ENCODE assay signal across 15 cellular contexts in the genomic region with DNA sequence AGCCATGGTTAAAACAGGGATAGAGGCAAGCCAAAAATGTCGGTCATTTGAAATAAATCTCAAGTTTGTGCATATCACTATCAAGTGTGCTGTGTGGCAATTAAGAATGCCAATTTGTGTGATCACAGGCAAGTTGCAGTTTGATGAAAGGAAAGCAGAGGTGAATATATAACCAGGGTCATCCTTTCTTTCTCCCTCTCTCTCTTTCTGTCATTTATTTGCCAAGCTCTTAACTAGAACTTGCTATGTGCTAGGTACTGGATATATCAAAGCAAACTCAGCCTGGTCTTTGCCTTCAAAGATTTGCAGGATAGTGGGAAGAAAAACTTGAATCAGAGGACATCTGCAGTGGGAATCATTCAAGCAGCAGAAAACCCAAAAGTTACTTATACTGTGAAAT. TPM values are rescaled to one million over a fixed set of nuclear protein-coding genes. Genes with fewer than 3 reads are reported as not detected.
A peak's percentile ranks its signal among the peaks of the same experiment; 100 is the strongest.
DNase-seq lines count a peak whose midpoint lies in the region; ATAC-seq, FAIRE-seq and TF ChIP-seq lines count a peak whose summit lies in the region.
"Had no signal": no experiment of that assay in that cellular context is flagged by ENCODE, and none has a peak within 500 bp of the region (broad histone marks: within the 10 kb centered on the region; RNA-seq: fewer than 3 reads in every experiment).

No MANE protein-coding gene starts in this region.

- POLR2A ChIA-PET in CD4-positive, alpha-beta memory T cell (lab: Charles Lee; ENCODE audit: partially characterized antibody), result interaction anchor here (1.6 to 3.8 kb wide), 5 partner anchors 21 to 82 kb away, joined by 3 to 27 read pairs (median 15); partner anchors contain the start of genes CD274 and PDCD1LG2

- H3K9me1 ChIP-seq in keratinocyte (ENCODE audit: control insufficient read depth, extremely low read depth, insufficient read depth, low read length), result peaks cover 3% of the 10 kb centered on the region

- no peaks in the 10 kb centered on the region for H3K27me3 Mint-ChIP-seq in CD4-positive, alpha-beta memory T cell

- peak overlapping the region; percentile 24 for H3K27ac ChIP-seq in CD4-positive, alpha-beta memory T cell (ENCODE audit: low read depth, low read length)
- H3K27ac ChIP-seq in Karpas-422 (ENCODE audit: low read length) (peak overlapping the region; percentile 27; the same call in 1 of the 2 replicates), keratinocyte (ENCODE audit: control insufficient read depth, insufficient read depth, low read length) (no peak overlapping the region), parathyroid adenoma (no peak overlapping the region), WERI-Rb-1 (no peak overlapping the region)
- H3K27ac ChIP-seq: HL-60, RWPE1, SJCRH30 had no signal

- H3K4me2 ChIP-seq in Karpas-422 (ENCODE audit: low read depth, low read length, poor library complexity, severe bottlenecking), result peak overlapping the region; percentile 65
- no peak overlapping the region for H3K4me2 ChIP-seq in keratinocyte (ENCODE audit: control insufficient read depth, extremely low read depth, insufficient read depth, low read depth, low read length)
- H3K4me2 ChIP-seq in parathyroid adenoma (ENCODE audit: low read length), result no peak overlapping the region

- no peaks in the 10 kb centered on the region for H3K9me3 Mint-ChIP-seq in CD4-positive, alpha-beta memory T cell

- no peaks in the 10 kb centered on the region for H3K27me3 ChIP-seq in CD4-positive, alpha-beta memory T cell (ENCODE audit: insufficient read depth, low read length)
- no peaks in the 10 kb centered on the region for H3K27me3 ChIP-seq in Karpas-422 (ENCODE audit: low read length)
- no peaks in the 10 kb centered on the region for H3K27me3 ChIP-seq in keratinocyte (ENCODE audit: control insufficient read depth, extremely low read depth, insufficient read depth, low read length)
- H3K27me3 ChIP-seq in parathyroid adenoma (ENCODE audit: control insufficient read depth, insufficient read depth, low read length), result no peaks in the 10 kb centered on the region
- H3K27me3 ChIP-seq in WERI-Rb-1 (ENCODE audit: insufficient read depth, low read depth, severe bottlenecking), result no peaks in the 10 kb centered on the region
- H3K27me3 ChIP-seq: SJCRH30 had no signal

- H3K4me3 Mint-ChIP-seq in CD4-positive, alpha-beta memory T cell, result peak overlapping the region in 5 of 8 donors; percentile 4 to 70 (median 60)

- no peak overlapping the region; the same call in 1 of the 2 replicates for H3K9ac ChIP-seq in Karpas-422 (ENCODE audit: low read length)
- no peak overlapping the region for H3K9ac ChIP-seq in keratinocyte (ENCODE audit: control insufficient read depth, extremely low read depth, insufficient read depth, low read length)
- no peak overlapping the region for H3K9ac ChIP-seq in parathyroid adenoma

- intact Hi-C loops in CD4-positive, alpha-beta memory T cell (cut with micrococcal nuclease), result loop anchor here (10.0 kb wide), 1 partner anchor 52 kb away; no protein-coding TSS in a partner anchor

- FAIRE-seq in keratinocyte (lab: Jason Lieb, UNC), result peak; percentile 73
- FAIRE-seq: K562 had no signal

- peak overlapping the region; percentile 75 to 96 (median 92) for H3K27ac Mint-ChIP-seq in CD4-positive, alpha-beta memory T cell

- H3K4me3 ChIP-seq in CD4-positive, alpha-beta memory T cell (ENCODE audit: low read length in 2 of 2), result no peak overlapping the region
- H3K4me3 ChIP-seq in Karpas-422 (ENCODE audit: low read length) (no peak overlapping the region), keratinocyte (ENCODE audit: control insufficient read depth in 2 of 3, extremely low read depth in 1 of 3, insufficient read depth in 2 of 3, low read depth in 1 of 3, low read length in 3 of 3) (no peak overlapping the region), parathyroid adenoma (ENCODE audit: low read depth, low read length) (no peak overlapping the region), WERI-Rb-1 (ENCODE audit: low read depth, low read length) (no peak overlapping the region)
- H3K4me3 ChIP-seq: K562, SJCRH30 had no signal

- no peaks in the 10 kb centered on the region for H3K9me3 ChIP-seq in CD4-positive, alpha-beta memory T cell (ENCODE audit: control insufficient read depth in 1 of 2, low read length in 2 of 2)
- H3K9me3 ChIP-seq in Karpas-422 (ENCODE audit: low read length), result no peaks in the 10 kb centered on the region
- H3K9me3 ChIP-seq in keratinocyte (ENCODE audit: control insufficient read depth, low read depth, low read length), result no peaks in the 10 kb centered on the region
- no peaks in the 10 kb centered on the region for H3K9me3 ChIP-seq in parathyroid adenoma (ENCODE audit: control insufficient read depth, low read length)
- H3K9me3 ChIP-seq in WERI-Rb-1 (ENCODE audit: severe bottlenecking), result no peaks in the 10 kb centered on the region
- H3K9me3 ChIP-seq: SJCRH30 had no signal

- no peak overlapping the region for H2AFZ ChIP-seq in Karpas-422 (ENCODE audit: low read length)
- H2AFZ ChIP-seq in keratinocyte (ENCODE audit: control insufficient read depth, low read length), result no peak overlapping the region
- H2AFZ ChIP-seq in parathyroid adenoma, result peak overlapping the region; percentile 33

- H3K4me1 Mint-ChIP-seq in CD4-positive, alpha-beta memory T cell, result peaks cover 37 to 47% (median 42%) of the 10 kb centered on the region in 4 donors

- peaks cover 37% of the 10 kb centered on the region for H3K4me1 ChIP-seq in CD4-positive, alpha-beta memory T cell (ENCODE audit: insufficient read depth, low read length)
- H3K4me1 ChIP-seq in Karpas-422 (ENCODE audit: low read length) (peaks cover 68% of the 10 kb centered on the region), keratinocyte (ENCODE audit: control insufficient read depth, extremely low read depth, insufficient read depth, low read length) (peaks cover 14% of the 10 kb centered on the region), parathyroid adenoma (peaks cover 2% of the 10 kb centered on the region)

- no peaks in the 10 kb centered on the region for H3K36me3 ChIP-seq in CD4-positive, alpha-beta memory T cell (ENCODE audit: insufficient read depth, low read length)
- H3K36me3 ChIP-seq in Karpas-422 (ENCODE audit: insufficient read depth, low read length), result no peaks in the 10 kb centered on the region
- peaks cover 8 to 19% of the 10 kb centered on the region in 2 experiments for H3K36me3 ChIP-seq in keratinocyte (ENCODE audit: control insufficient read depth in 2 of 2, extremely low read depth in 1 of 2, insufficient read depth in 2 of 2, low read length in 2 of 2)
- no peaks in the 10 kb centered on the region for H3K36me3 ChIP-seq in parathyroid adenoma (ENCODE audit: control insufficient read depth, insufficient read depth, low read length)
- H3K36me3 ChIP-seq in WERI-Rb-1, result no peaks in the 10 kb centered on the region
- H3K36me3 ChIP-seq: SJCRH30 had no signal

- DNase-seq in CD4-positive, alpha-beta memory T cell, result no peak
- DNase-seq in Karpas-422 (no peak), keratinocyte (ENCODE audit: low read depth, low spot score) (no peak), WERI-Rb-1 (no peak)
- DNase-seq: NCI-H1048, NCI-H2227 treated with DMSO at 0.1 percent for 48 hours, NCI-H526, OCI-M1, SJCRH30 had no signal

- H3K9me2 ChIP-seq in Karpas-422 (replicated peaks; ENCODE audit: insufficient read depth, low read length), result no peaks in the 10 kb centered on the region

- peaks cover 81% of the 10 kb centered on the region for H3K79me2 ChIP-seq in Karpas-422 (ENCODE audit: low read length)
- H3K79me2 ChIP-seq in keratinocyte (ENCODE audit: control insufficient read depth, insufficient read depth, low read length), result no peaks in the 10 kb centered on the region
- no peaks in the 10 kb centered on the region for H3K79me2 ChIP-seq in parathyroid adenoma

- H4K20me1 ChIP-seq in Karpas-422 (ENCODE audit: insufficient read depth, low read depth, low read length) (0 out of 2 replicates have a peak, but pooled peaks cover 4% of the 10 kb centered on the region), keratinocyte (ENCODE audit: control insufficient read depth, extremely low read depth, insufficient read depth, low read length) (no peaks in the 10 kb centered on the region)

- TF ChIP-seq CTCF in keratinocyte (optimal IDR thresholded peaks at IDR 0.05 in 1 of 3, IDR thresholded peaks at IDR 0.05 in 1 of 3, conservative IDR thresholded peaks at IDR 0.05 in 1 of 3; ENCODE audit: extremely low read depth in 1 of 3, insufficient read depth in 2 of 3, low read length in 3 of 3), result no peak
- TF ChIP-seq CTCF in parathyroid adenoma (IDR thresholded peaks at IDR 0.05), result no peak
- no peak for TF ChIP-seq CTCF in WERI-Rb-1 (IDR thresholded peaks at IDR 0.05; ENCODE audit: low read depth, low read length)

- ATAC-seq in GM21825 (IDR thresholded peaks at IDR 0.05; ENCODE audit: unreplicated experiment), result no peak
- ATAC-seq in SK-N-SH treated with all-trans-retinoic acid at 6 μM for 48 hours, result no peak
- ATAC-seq: K562 had no signal

- peaks cover 2 to 13% of the 10 kb centered on the region in 2 donors for H3K36me3 Mint-ChIP-seq in CD4-positive, alpha-beta memory T cell

- CTCF ChIA-PET in CD4-positive, alpha-beta memory T cell (lab: Charles Lee; ENCODE audit: partially characterized antibody), result interaction anchor here (1.4 to 1.7 kb wide), 2 partner anchors 14 to 25 kb away, joined by 3 to 5 read pairs; no protein-coding TSS in a partner anchor

- dilution Hi-C loops in keratinocyte (cut with MboI; ENCODE audit: extremely low pct_ligation_motif_present, low sequenced_read_pairs), result no loop called here

TF ChIP-seq in SK-N-SH treated with all-trans-retinoic acid at 6 μM for 48 hours, 23 proteins besides CTCF, POLR2A, EP300 and RAD21 (continues in another document):
- no peak for TF ChIP-seq ZFP30 (CRISPR knock-in tag; IDR thresholded peaks at IDR 0.05)
- TF ChIP-seq ZNF8 (CRISPR knock-in tag; IDR thresholded peaks at IDR 0.05), result no peak
- no peak for TF ChIP-seq OSR1 (CRISPR knock-in tag; IDR thresholded peaks at IDR 0.05)
- TF ChIP-seq ISL1 (CRISPR knock-in tag; IDR thresholded peaks at IDR 0.05), result no peak
- no peak for TF ChIP-seq BACH2 (CRISPR knock-in tag; IDR thresholded peaks at IDR 0.05; ENCODE audit: borderline replicate concordance)
- TF ChIP-seq TCF4 (CRISPR knock-in tag; IDR thresholded peaks at IDR 0.05; ENCODE audit: borderline replicate concordance), result no peak
- no peak for TF ChIP-seq PPARA (CRISPR knock-in tag; IDR thresholded peaks at IDR 0.05; ENCODE audit: borderline replicate concordance)

RNA-seq across cellular contexts. Expression of gene PDCD1LG2, which starts 22.0 kb away (rescaled TPM):
- 1 to 10 TPM in 1 of 2 experiments, under 1 TPM in 1; 0.90 to 1.1 TPM for total RNA-seq in CD4-positive, alpha-beta memory T cell
- polyA plus RNA-seq in CD4-positive, alpha-beta memory T cell, result 1 to 10 TPM; 1.1 TPM
- total RNA-seq in Karpas-422 (2014; rRNA removed; shearing (Covaris generic); ENCODE audit: low replicate concordance), result not detected in 2 replicates
- polyA plus RNA-seq in keratinocyte, result 14.7 to 20.2 TPM (median 18.8 TPM) in 3 replicates
- 0.29 TPM for polyA plus RNA-seq in keratinocyte (2011; ENCODE audit: low read depth)
- 8.3 and 14.1 TPM in 2 replicates for polyA plus RNA-seq in keratinocyte (2011; cell fraction: cytosol; rRNA removed)
- polyA plus RNA-seq in keratinocyte (2011; cell fraction: nucleus; rRNA removed), result 23.8 and 26.4 TPM in 2 replicates
- 1.6 and 13.4 TPM in 2 replicates for polyA plus RNA-seq in keratinocyte (2012; ENCODE audit: low replicate concordance)
- 14.6 to 25.8 TPM (median 16.8 TPM) in 3 replicates for polyA minus RNA-seq in keratinocyte
- polyA minus RNA-seq in keratinocyte (2011; cell fraction: cytosol; rRNA and poly(A)+ RNA removed), result 9.4 TPM
- polyA minus RNA-seq in keratinocyte (2011; cell fraction: nucleus; rRNA and poly(A)+ RNA removed), result 20.8 and 40.4 TPM in 2 replicates
- total RNA-seq: K562 had no signal
- polyA plus RNA-seq: K562 had no signal

Comparison
In these comparisons a context has a peak if more than half of its experiments do, and no peak if none do; other contexts are left out.
1. H3K27ac ChIP-seq: peak in CD4-positive, alpha-beta memory T cell (single experiment) and Karpas-422 (single experiment); none in keratinocyte (single experiment), parathyroid adenoma (single experiment) and WERI-Rb-1 (single experiment).